ENCODE assay signal across 24 cellular contexts in the genomic region with DNA sequence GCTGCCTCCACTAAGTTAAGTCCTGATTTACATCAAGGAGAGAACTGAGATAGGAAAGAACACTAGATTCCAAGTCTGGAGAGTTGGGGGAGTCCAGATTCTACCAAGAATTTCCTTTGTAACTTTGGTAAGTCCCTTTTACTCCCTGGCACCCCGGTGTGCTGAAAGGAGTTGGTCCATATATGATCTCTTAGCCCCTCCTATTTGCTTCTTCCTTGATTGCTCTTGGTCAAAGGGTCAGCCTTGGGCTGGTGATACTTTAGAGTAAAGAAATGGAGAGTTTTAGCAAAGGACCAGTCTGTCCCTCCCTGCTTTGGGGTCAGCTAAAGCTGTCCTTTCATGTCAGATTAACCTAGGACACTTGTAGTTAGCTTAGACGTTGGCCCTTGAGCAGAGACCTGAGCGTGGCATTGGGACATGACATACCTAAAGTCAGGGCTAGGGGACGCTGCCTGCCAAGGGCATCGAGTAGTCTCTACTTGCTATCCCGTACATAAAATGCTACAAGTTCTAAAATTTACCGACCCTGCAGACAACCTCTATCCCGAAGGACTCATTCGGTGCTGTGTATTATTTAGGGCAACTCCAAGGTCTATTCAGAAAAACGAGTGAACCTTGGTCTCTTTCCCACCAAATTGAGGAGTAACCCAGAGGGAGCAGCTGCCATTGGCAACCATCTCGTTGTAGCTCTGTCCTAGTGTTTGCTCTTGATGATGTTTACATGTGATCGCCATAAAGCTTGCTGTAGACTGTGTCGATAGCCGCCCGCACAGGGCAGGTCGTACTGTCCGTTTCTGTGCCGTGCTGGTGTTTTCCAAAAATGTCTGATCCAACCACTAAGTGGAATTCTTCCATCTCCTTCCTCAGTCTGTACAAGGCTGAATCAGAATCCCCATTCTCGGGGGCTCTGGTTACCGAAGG.
A peak's percentile ranks its signal among the peaks of the same experiment; 100 is the strongest.
DNase-seq lines count a peak whose midpoint lies in the region; ATAC-seq and TF ChIP-seq lines count a peak whose summit lies in the region.
"Had no signal": no experiment of that assay in that cellular context is flagged by ENCODE, and none has a peak within 500 bp of the region (broad histone marks: within the 10 kb centered on the region; RNA-seq: fewer than 3 reads in every experiment).

No MANE protein-coding gene starts in this region.

- H3K27me3 Mint-ChIP-seq in glutamatergic neuron (ENCODE audit: unreplicated experiment) = peaks cover 2% of the 10 kb centered on the region
- H3K27me3 Mint-ChIP-seq: CD4-positive, CD25-positive, alpha-beta regulatory T cell had no signal

- peaks cover 8% of the 10 kb centered on the region for H3K36me3 Mint-ChIP-seq in glutamatergic neuron (ENCODE audit: unreplicated experiment)
- H3K36me3 Mint-ChIP-seq in stimulated activated effector memory CD8-positive, alpha-beta T cell treated with anti-CD3 and anti-CD28 coated beads, Interleukin-12 subunit alpha, Interleukin-12 subunit beta, amount 100 ng/mL, for 72 hours = peaks cover 11% of the 10 kb centered on the region

- POLR2A ChIA-PET in RWPE1 (lab: Yijun Ruan, JAX; ENCODE audit: low non-redundant PET) = no interaction called here

- no peak overlapping the region for H3K4me3 Mint-ChIP-seq in glutamatergic neuron (ENCODE audit: unreplicated experiment)
- H3K4me3 Mint-ChIP-seq in stimulated activated effector memory CD8-positive, alpha-beta T cell treated with anti-CD3 and anti-CD28 coated beads, Interleukin-12 subunit alpha, Interleukin-12 subunit beta, amount 100 ng/mL, for 72 hours = no peak overlapping the region
- H3K4me3 Mint-ChIP-seq: CD4-positive, CD25-positive, alpha-beta regulatory T cell had no signal

- H3K4me1 Mint-ChIP-seq in glutamatergic neuron (ENCODE audit: low read depth, unreplicated experiment) = peaks cover 17% of the 10 kb centered on the region
- no peaks in the 10 kb centered on the region for H3K4me1 Mint-ChIP-seq in stimulated activated effector memory CD8-positive, alpha-beta T cell treated with anti-CD3 and anti-CD28 coated beads, Interleukin-12 subunit alpha, Interleukin-12 subunit beta, amount 100 ng/mL, for 72 hours
- H3K4me1 Mint-ChIP-seq: CD4-positive, CD25-positive, alpha-beta regulatory T cell had no signal

- H3K27ac Mint-ChIP-seq in glutamatergic neuron (ENCODE audit: unreplicated experiment) = no peak overlapping the region
- H3K27ac Mint-ChIP-seq in stimulated activated effector memory CD8-positive, alpha-beta T cell treated with anti-CD3 and anti-CD28 coated beads, Interleukin-12 subunit alpha, Interleukin-12 subunit beta, amount 100 ng/mL, for 72 hours = peak overlapping the region; percentile 11

- TF ChIP-seq CTCF in GM12872 (IDR thresholded peaks at IDR 0.05; ENCODE audit: insufficient read depth, low read depth, low read length) (0 out of 3 replicates have a peak, but pooled peaks have one; percentile 11), RWPE1 (conservative IDR thresholded peaks at IDR 0.05; ENCODE audit: low read depth) (no peak), glutamatergic neuron (IDR thresholded peaks at IDR 0.05; ENCODE audit: partially characterized antibody, unreplicated experiment) (no peak)

- no peak for DNase-seq in RWPE1 (ENCODE audit: low spot score)
- peak; percentile 9 for DNase-seq in glutamatergic neuron
- no peak for DNase-seq in stimulated activated effector memory CD8-positive, alpha-beta T cell treated with anti-CD3 and anti-CD28 coated beads, Interleukin-12 subunit alpha, Interleukin-12 subunit beta, amount 100 ng/mL, for 72 hours (ENCODE audit: low spot score in 2 of 2)
- no peak for DNase-seq in kidney glomerular epithelial cell (lab: John Stamatoyannopoulos, UW)
- DNase-seq in central memory CD4-positive, alpha-beta T cell = no peak
- DNase-seq: CD4-positive, CD25-positive, alpha-beta regulatory T cell; DMS153; DND-41; GM23248; IMR-90; MM.1S; NCI-H1048; NCI-H1417; NCI-H1694; NCI-H2029 treated with DMSO at 0.1 percent for 48 hours; NCI-H2227 treated with DMSO at 0.1 percent for 48 hours; NCI-H526 treated with DMSO at 0.1 percent for 48 hours; SHP77 treated with DMSO at 0.1 percent for 48 hours had no signal

- CTCF ChIA-PET in RWPE1 (lab: Yijun Ruan, JAX) = interaction anchor here (0.6 to 3.9 kb wide), 3 partner anchors 11 to 285 kb away, joined by 3 to 55 read pairs (median 5); partner anchors contain the start of gene SLC26A2

- ATAC-seq in stimulated activated effector memory CD8-positive, alpha-beta T cell treated with anti-CD3 and anti-CD28 coated beads, Interleukin-12 subunit alpha, Interleukin-12 subunit beta, amount 100 ng/mL, for 72 hours = no peak
- ATAC-seq in GM21619 (IDR thresholded peaks at IDR 0.05; ENCODE audit: unreplicated experiment) = no peak
- ATAC-seq: Panc1 had no signal

- H3K9me3 Mint-ChIP-seq in glutamatergic neuron (ENCODE audit: unreplicated experiment) = no peaks in the 10 kb centered on the region
- H3K9me3 Mint-ChIP-seq in stimulated activated effector memory CD8-positive, alpha-beta T cell treated with anti-CD3 and anti-CD28 coated beads, Interleukin-12 subunit alpha, Interleukin-12 subunit beta, amount 100 ng/mL, for 72 hours = no peaks in the 10 kb centered on the region
- H3K9me3 Mint-ChIP-seq: CD4-positive, CD25-positive, alpha-beta regulatory T cell had no signal

- peak overlapping the region; percentile 6; the same call in 1 of the 2 replicates for H3K27ac ChIP-seq in RWPE1
- H3K27ac ChIP-seq: BLaER1, GM23248, KMS-11, SK-N-MC had no signal
